9 cellular contexts compared by ENCODE assay signal in the genomic region with DNA sequence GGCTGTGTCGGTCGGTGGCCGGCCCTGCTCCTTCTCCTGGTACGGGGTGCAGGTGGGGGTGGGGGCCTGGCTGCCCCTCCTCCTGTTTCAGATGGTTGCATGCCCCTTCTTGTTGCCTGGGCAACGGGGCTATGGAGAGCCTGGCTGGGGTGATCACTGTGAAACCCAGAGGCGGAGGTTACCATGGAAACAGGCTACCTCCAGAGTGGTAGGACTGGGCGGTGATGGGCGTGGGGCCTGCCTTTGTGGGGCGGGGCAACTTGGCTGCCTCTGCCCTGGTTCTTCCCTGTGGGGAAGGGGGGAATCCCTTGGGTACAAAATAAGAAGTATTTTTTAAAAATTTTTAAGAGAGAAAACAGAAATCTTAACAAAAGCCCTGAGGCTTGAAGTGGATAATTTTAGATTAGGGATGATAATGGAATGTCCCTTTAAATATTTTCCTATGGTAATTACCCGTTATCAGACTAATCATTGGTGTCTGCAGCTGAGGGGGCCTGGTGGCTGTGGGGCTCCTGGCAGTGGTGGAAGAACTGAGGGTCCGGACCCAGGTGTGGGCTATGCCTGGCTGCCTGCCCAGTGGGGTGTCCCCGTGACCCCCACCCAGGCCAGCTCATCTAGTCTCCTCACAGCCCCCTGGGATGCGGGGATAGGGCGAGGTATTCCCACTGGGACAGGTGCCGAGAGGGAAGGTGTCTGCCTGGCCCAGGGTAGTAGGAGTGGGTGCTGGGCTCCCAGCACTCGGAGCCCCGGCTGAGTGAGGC. TPM values are rescaled to one million over a fixed set of nuclear protein-coding genes. Genes with fewer than 3 reads are reported as not detected.
A peak's percentile ranks its signal among the peaks of the same experiment; 100 is the strongest.
DNase-seq lines count a peak whose midpoint lies in the region; ATAC-seq, FAIRE-seq and TF ChIP-seq lines count a peak whose summit lies in the region.
"Had no signal": no experiment of that assay in that cellular context is flagged by ENCODE, and none has a peak within 500 bp of the region (broad histone marks: within the 10 kb centered on the region; RNA-seq: fewer than 3 reads in every experiment).

No MANE protein-coding gene starts in this region.

- H3K4me1 Mint-ChIP-seq in osteocyte (ENCODE audit: unreplicated experiment) = peaks cover 20% of the 10 kb centered on the region

- peak; percentile 61 for ATAC-seq in HG02938 (IDR thresholded peaks at IDR 0.05; ENCODE audit: unreplicated experiment)
- ATAC-seq: heart left ventricle had no signal

- no peaks in the 10 kb centered on the region for H3K9me3 Mint-ChIP-seq in osteocyte (ENCODE audit: unreplicated experiment)

- H3K4me3 Mint-ChIP-seq in osteocyte (ENCODE audit: unreplicated experiment) = no peak overlapping the region

- no peak for TF ChIP-seq CTCF in osteocyte (IDR thresholded peaks at IDR 0.05)

- peak overlapping the region; percentile 14 for H3K27ac Mint-ChIP-seq in osteocyte (ENCODE audit: unreplicated experiment)

- DNase-seq in GM19239 (ENCODE audit: insufficient read length, low spot score) (peak; percentile 79), RPMI7951 (ENCODE audit: low read depth) (peak; percentile 32), osteocyte (ENCODE audit: extremely low spot score, unreplicated experiment) (no peak), cerebellar cortex (ENCODE audit: low spot score) (no peak), MV-4-11 (lab: John Stamatoyannopoulos, UW) (no peak), NCI-H187 (lab: John Stamatoyannopoulos, UW) (no peak)
- DNase-seq: heart left ventricle had no signal

- FAIRE-seq in GM19239 (lab: Jason Lieb, UNC) = no peak
- FAIRE-seq: astrocyte had no signal

- peaks cover 11% of the 10 kb centered on the region for H3K36me3 Mint-ChIP-seq in osteocyte (ENCODE audit: unreplicated experiment)

- H3K27me3 Mint-ChIP-seq in osteocyte (ENCODE audit: unreplicated experiment) = no peaks in the 10 kb centered on the region

RNA-seq across cellular contexts. Expression of a gene that starts 32.5 kb away (rescaled TPM):
- 44.0 and 60.2 TPM in 2 replicates for total RNA-seq in RPMI7951 (2014; rRNA removed; shearing (Covaris generic))
- total RNA-seq in osteocyte = 60.5 and 65.5 TPM in 2 replicates

Comparison
In these comparisons a context has a peak if more than half of its experiments do, and no peak if none do; other contexts are left out.
1. DNase-seq: peak in GM19239 (single experiment) and RPMI7951 (single experiment); none in osteocyte (single experiment), cerebellar cortex (single experiment), MV-4-11 (single experiment) and NCI-H187 (0 of 2).